Comparison of ENCODE assay signal across 1 cellular context in the genomic region with DNA sequence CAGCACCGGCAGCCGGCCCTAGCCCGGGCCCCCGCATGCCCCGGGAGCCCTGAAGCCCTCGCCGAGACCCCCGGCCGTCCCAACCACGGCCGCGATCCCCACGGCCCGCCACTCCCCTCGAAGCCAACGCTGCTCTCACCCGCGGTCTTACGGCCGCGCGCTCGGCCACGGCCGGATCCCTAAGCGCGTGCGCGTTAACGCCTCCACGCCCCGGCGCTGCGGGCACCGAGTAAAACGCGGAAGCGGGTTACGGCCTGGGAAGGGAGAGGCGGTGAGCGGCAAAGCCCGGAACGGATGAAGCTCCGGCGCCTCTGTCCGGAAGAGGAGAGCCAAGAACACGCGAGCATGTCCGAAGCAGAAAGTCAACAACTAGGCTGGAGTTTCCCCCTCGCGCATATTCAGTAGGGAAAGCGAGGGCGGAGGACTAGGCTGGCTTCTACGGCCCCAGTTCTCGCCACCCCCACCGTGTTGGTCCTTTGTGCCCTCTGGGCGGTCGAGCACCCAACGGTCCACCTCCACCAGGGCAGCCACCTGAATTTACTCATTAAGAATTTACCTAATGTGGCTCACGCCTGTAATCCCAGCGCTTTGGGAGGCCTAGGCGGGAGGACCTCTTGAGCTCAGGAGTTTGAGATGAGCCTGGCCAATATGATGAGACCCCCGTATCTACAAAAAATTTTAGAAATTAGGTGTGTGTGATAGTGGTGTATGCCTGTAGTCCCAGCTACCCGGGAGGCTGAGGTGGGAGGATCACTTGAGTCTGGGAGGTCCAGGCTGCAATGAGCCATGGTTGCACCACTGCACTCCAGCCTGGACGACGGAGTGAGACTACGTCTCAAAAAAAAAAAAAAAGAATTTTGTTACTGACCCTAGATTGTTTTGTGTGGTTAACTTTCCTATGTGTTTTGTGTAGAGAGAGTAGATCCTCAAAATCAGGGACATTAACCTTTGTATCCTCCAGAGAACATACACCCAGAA.
TF ChIP-seq lines count a peak whose summit lies in the region.

A gene (minus strand): TSS at position 169 of the 978 bp plus-strand sequence. CDS start 1,177 bp downstream, outside the sequence.

TF ChIP-seq in HepG2, 621 proteins besides CTCF, POLR2A, EP300 and RAD21 (continued from another document and continues in another):
- TF ChIP-seq, protein P1, sequence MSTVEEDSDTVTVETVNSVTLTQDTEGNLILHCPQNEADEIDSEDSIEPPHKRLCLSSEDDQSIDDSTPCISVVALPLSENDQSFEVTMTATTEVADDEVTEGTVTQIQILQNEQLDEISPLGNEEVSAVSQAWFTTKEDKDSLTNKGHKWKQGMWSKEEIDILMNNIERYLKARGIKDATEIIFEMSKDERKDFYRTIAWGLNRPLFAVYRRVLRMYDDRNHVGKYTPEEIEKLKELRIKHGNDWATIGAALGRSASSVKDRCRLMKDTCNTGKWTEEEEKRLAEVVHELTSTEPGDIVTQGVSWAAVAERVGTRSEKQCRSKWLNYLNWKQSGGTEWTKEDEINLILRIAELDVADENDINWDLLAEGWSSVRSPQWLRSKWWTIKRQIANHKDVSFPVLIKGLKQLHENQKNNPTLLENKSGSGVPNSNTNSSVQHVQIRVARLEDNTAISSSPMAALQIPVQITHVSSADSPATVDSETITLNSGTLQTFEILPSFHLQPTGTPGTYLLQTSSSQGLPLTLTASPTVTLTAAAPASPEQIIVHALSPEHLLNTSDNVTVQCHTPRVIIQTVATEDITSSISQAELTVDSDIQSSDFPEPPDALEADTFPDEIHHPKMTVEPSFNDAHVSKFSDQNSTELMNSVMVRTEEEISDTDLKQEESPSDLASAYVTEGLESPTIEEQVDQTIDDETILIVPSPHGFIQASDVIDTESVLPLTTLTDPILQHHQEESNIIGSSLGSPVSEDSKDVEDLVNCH (CRISPR knock-in tag; IDR thresholded peaks at IDR 0.05) = no peak
- TF ChIP-seq RFX3 (CRISPR knock-in tag; IDR thresholded peaks at IDR 0.05) (peak; percentile 51; the same call in 1 of the 2 replicates), ZNF235 (CRISPR knock-in tag; IDR thresholded peaks at IDR 0.05; ENCODE audit: borderline replicate concordance) (peak; percentile 62; the same call in 1 of the 2 replicates), EZH2 (conservative IDR thresholded peaks at IDR 0.05; ENCODE audit: low read depth, low read length) (no peak), TEAD2 (CRISPR knock-in tag; IDR thresholded peaks at IDR 0.05) (peak; percentile 14; the same call in 1 of the 2 replicates), ZNF878 (CRISPR knock-in tag; IDR thresholded peaks at IDR 0.05) (peak; percentile 97; the same call in 1 of the 2 replicates), NCOA2 (CRISPR knock-in tag; IDR thresholded peaks at IDR 0.05) (peak; percentile 79), ZNF207 (IDR thresholded peaks at IDR 0.05; ENCODE audit: borderline replicate concordance) (no peak), MAFK (conservative IDR thresholded peaks at IDR 0.05 in 1 of 2, IDR thresholded peaks at IDR 0.05 in 1 of 2; ENCODE audit: low read length in 2 of 2) (no peak), HNRNPK (IDR thresholded peaks at IDR 0.05; ENCODE audit: low read depth, low read length, poor library complexity, severe bottlenecking) (peak; percentile 93), NR3C1 (CRISPR knock-in tag; IDR thresholded peaks at IDR 0.05) (no peak), ETV5 (CRISPR knock-in tag; IDR thresholded peaks at IDR 0.05; ENCODE audit: borderline replicate concordance) (peak; percentile 99), IKZF4 (CRISPR knock-in tag; IDR thresholded peaks at IDR 0.05; ENCODE audit: borderline replicate concordance, low read depth, not compliant biosample characterization) (peak; percentile 99), FOSL2 (CRISPR knock-in tag; IDR thresholded peaks at IDR 0.05) (peak; percentile 81), ZNF546 (CRISPR knock-in tag; conservative IDR thresholded peaks at IDR 0.05) (peak; percentile 82; the same call in 1 of the 2 replicates)
- TF ChIP-seq, protein P2, sequence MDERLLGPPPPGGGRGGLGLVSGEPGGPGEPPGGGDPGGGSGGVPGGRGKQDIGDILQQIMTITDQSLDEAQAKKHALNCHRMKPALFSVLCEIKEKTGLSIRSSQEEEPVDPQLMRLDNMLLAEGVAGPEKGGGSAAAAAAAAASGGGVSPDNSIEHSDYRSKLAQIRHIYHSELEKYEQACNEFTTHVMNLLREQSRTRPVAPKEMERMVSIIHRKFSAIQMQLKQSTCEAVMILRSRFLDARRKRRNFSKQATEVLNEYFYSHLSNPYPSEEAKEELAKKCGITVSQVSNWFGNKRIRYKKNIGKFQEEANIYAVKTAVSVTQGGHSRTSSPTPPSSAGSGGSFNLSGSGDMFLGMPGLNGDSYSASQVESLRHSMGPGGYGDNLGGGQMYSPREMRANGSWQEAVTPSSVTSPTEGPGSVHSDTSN (CRISPR knock-in tag; IDR thresholded peaks at IDR 0.05) = no peak
- TF ChIP-seq, protein P3, sequence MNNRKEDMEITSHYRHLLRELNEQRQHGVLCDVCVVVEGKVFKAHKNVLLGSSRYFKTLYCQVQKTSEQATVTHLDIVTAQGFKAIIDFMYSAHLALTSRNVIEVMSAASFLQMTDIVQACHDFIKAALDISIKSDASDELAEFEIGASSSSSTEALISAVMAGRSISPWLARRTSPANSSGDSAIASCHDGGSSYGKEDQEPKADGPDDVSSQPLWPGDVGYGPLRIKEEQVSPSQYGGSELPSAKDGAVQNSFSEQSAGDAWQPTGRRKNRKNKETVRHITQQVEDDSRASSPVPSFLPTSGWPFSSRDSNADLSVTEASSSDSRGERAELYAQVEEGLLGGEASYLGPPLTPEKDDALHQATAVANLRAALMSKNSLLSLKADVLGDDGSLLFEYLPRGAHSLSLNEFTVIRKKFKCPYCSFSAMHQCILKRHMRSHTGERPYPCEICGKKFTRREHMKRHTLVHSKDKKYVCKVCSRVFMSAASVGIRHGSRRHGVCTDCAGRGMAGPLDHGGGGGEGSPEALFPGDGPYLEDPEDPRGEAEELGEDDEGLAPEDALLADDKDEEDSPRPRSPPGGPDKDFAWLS (CRISPR knock-in tag; IDR thresholded peaks at IDR 0.05; ENCODE audit: borderline replicate concordance) = no peak
- TF ChIP-seq, protein P4, sequence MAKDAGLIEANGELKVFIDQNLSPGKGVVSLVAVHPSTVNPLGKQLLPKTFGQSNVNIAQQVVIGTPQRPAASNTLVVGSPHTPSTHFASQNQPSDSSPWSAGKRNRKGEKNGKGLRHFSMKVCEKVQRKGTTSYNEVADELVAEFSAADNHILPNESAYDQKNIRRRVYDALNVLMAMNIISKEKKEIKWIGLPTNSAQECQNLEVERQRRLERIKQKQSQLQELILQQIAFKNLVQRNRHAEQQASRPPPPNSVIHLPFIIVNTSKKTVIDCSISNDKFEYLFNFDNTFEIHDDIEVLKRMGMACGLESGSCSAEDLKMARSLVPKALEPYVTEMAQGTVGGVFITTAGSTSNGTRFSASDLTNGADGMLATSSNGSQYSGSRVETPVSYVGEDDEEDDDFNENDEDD (CRISPR knock-in tag; IDR thresholded peaks at IDR 0.05; ENCODE audit: borderline replicate concordance) = peak; percentile 88; the same call in 1 of the 2 replicates
- TF ChIP-seq, protein P5, sequence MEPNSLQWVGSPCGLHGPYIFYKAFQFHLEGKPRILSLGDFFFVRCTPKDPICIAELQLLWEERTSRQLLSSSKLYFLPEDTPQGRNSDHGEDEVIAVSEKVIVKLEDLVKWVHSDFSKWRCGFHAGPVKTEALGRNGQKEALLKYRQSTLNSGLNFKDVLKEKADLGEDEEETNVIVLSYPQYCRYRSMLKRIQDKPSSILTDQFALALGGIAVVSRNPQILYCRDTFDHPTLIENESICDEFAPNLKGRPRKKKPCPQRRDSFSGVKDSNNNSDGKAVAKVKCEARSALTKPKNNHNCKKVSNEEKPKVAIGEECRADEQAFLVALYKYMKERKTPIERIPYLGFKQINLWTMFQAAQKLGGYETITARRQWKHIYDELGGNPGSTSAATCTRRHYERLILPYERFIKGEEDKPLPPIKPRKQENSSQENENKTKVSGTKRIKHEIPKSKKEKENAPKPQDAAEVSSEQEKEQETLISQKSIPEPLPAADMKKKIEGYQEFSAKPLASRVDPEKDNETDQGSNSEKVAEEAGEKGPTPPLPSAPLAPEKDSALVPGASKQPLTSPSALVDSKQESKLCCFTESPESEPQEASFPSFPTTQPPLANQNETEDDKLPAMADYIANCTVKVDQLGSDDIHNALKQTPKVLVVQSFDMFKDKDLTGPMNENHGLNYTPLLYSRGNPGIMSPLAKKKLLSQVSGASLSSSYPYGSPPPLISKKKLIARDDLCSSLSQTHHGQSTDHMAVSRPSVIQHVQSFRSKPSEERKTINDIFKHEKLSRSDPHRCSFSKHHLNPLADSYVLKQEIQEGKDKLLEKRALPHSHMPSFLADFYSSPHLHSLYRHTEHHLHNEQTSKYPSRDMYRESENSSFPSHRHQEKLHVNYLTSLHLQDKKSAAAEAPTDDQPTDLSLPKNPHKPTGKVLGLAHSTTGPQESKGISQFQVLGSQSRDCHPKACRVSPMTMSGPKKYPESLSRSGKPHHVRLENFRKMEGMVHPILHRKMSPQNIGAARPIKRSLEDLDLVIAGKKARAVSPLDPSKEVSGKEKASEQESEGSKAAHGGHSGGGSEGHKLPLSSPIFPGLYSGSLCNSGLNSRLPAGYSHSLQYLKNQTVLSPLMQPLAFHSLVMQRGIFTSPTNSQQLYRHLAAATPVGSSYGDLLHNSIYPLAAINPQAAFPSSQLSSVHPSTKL (CRISPR knock-in tag; IDR thresholded peaks at IDR 0.05) = peak; percentile 90
- TF ChIP-seq, protein P6, sequence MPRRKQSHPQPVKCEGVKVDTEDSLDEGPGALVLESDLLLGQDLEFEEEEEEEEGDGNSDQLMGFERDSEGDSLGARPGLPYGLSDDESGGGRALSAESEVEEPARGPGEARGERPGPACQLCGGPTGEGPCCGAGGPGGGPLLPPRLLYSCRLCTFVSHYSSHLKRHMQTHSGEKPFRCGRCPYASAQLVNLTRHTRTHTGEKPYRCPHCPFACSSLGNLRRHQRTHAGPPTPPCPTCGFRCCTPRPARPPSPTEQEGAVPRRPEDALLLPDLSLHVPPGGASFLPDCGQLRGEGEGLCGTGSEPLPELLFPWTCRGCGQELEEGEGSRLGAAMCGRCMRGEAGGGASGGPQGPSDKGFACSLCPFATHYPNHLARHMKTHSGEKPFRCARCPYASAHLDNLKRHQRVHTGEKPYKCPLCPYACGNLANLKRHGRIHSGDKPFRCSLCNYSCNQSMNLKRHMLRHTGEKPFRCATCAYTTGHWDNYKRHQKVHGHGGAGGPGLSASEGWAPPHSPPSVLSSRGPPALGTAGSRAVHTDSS (CRISPR knock-in tag; conservative IDR thresholded peaks at IDR 0.05) = 0 out of 2 replicates have a peak, but pooled peaks have one; percentile 87
- TF ChIP-seq, protein P7, sequence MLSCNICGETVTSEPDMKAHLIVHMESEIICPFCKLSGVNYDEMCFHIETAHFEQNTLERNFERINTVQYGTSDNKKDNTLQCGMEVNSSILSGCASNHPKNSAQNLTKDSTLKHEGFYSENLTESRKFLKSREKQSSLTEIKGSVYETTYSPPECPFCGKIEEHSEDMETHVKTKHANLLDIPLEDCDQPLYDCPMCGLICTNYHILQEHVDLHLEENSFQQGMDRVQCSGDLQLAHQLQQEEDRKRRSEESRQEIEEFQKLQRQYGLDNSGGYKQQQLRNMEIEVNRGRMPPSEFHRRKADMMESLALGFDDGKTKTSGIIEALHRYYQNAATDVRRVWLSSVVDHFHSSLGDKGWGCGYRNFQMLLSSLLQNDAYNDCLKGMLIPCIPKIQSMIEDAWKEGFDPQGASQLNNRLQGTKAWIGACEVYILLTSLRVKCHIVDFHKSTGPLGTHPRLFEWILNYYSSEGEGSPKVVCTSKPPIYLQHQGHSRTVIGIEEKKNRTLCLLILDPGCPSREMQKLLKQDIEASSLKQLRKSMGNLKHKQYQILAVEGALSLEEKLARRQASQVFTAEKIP (CRISPR knock-in tag; IDR thresholded peaks at IDR 0.05; ENCODE audit: borderline replicate concordance) = no peak
- TF ChIP-seq, protein P8, sequence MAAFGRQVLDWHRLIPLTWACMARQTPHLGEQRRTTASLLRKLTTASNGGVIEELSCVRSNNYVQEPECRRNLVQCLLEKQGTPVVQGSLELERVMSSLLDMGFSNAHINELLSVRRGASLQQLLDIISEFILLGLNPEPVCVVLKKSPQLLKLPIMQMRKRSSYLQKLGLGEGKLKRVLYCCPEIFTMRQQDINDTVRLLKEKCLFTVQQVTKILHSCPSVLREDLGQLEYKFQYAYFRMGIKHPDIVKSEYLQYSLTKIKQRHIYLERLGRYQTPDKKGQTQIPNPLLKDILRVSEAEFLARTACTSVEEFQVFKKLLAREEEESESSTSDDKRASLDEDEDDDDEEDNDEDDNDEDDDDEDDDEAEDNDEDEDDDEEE (CRISPR knock-in tag; IDR thresholded peaks at IDR 0.05) = peak; percentile 88; the same call in 1 of the 2 replicates
